In genomic region chr11:106399075-106399500, GRCh38 we compare ENCODE assay signal across 11 cellular contexts.
A peak's percentile ranks its signal among the peaks of the same experiment; 100 is the strongest.
DNase-seq lines count a peak whose midpoint lies in the region; ATAC-seq and TF ChIP-seq lines count a peak whose summit lies in the region.
"Had no signal": no experiment of that assay in that cellular context is flagged by ENCODE, and none has a peak within 500 bp of the region (broad histone marks: within the 10 kb centered on the region; RNA-seq: fewer than 3 reads in every experiment).

No MANE protein-coding gene starts in this region.

- H3K4me3 Mint-ChIP-seq in activated CD4-positive, alpha-beta T cell treated with anti-CD3 and anti-CD28 coated beads for 36 hours, result no peak overlapping the region
- H3K4me3 Mint-ChIP-seq: stimulated activated memory B cell treated with anti-CD40 and anti-IgM and Interleukin-4, amounts not matched to agents 10 μg/mL and 1 μg/mL and 100 μg/mL, for 72 hours had no signal

- 66% methylated on average over 3 of the region's 3 CpGs for WGBS in right cardiac atrium
- 51 to 72% methylated on average over 2 to 3 of the region's 3 CpGs for WGBS in testis, 2 donors

- POLR2A ChIA-PET in activated CD4-positive, alpha-beta T cell treated with anti-CD3 and anti-CD28 coated beads for 36 hours (lab: Charles Lee), result no interaction called here

- no peak overlapping the region for H3K4me3 ChIP-seq in adipocyte (ENCODE audit: low read length)
- no peak overlapping the region for H3K4me3 ChIP-seq in right cardiac atrium (ENCODE audit: low read length)
- H3K4me3 ChIP-seq in testis, result no peak overlapping the region

- no peaks in the 10 kb centered on the region for H3K36me3 Mint-ChIP-seq in activated CD4-positive, alpha-beta T cell treated with anti-CD3 and anti-CD28 coated beads for 36 hours (ENCODE audit: low read depth)
- H3K36me3 Mint-ChIP-seq: stimulated activated memory B cell treated with anti-CD40 and anti-IgM and Interleukin-4, amounts not matched to agents 10 μg/mL and 1 μg/mL and 100 μg/mL, for 72 hours had no signal

- intact Hi-C loops in right cardiac atrium (cut with DNase I) (no loop called here), testis (cut with DNase I; ENCODE audit: low total_unique reads) (no loop called here)
- intact Hi-C loops in activated CD4-positive, alpha-beta T cell treated with anti-CD3 and anti-CD28 coated beads for 36 hours (cut with DNase I, micrococcal nuclease), result no loop called here

- DNase-seq in HCEC 1CT, result peak; percentile 100
- peak; percentile 98 for DNase-seq in adipocyte (ENCODE audit: low read depth)
- DNase-seq in right cardiac atrium, result peak; percentile 51 to 79 (median 69)
- peak; percentile 28 for DNase-seq in testis
- DNase-seq in activated CD4-positive, alpha-beta T cell treated with anti-CD3 and anti-CD28 coated beads for 36 hours, result no peak
- DNase-seq in activated naive CD4-positive, alpha-beta T cell (lab: John Stamatoyannopoulos, UW), result no peak
- DNase-seq in globus pallidus (ENCODE audit: low spot score), result no peak
- DNase-seq in activated effector memory CD4-positive, alpha-beta T cell treated with Interleukin-2 at 50 U/mL for 16 hours, result no peak
- DNase-seq: activated CD8-positive, alpha-beta memory T cell treated with anti-CD3 and anti-CD28 coated beads, Interleukin-2, amount 50 U/mL, for 4 hours had no signal

- peak; percentile 59 to 77 for ATAC-seq in right cardiac atrium
- ATAC-seq in activated CD4-positive, alpha-beta T cell treated with anti-CD3 and anti-CD28 coated beads for 36 hours, result no peak
- ATAC-seq: stimulated activated memory B cell treated with anti-CD40 and anti-IgM and Interleukin-4, amounts not matched to agents 10 μg/mL and 1 μg/mL and 100 μg/mL, for 72 hours had no signal

- peaks cover 38% of the 10 kb centered on the region for H3K4me1 ChIP-seq in adipocyte (ENCODE audit: control insufficient read depth, insufficient read depth, low read length)
- no peaks in the 10 kb centered on the region for H3K4me1 ChIP-seq in right cardiac atrium (ENCODE audit: control insufficient read depth, insufficient read depth, low read length)
- no peaks in the 10 kb centered on the region for H3K4me1 ChIP-seq in testis

- TF ChIP-seq CTCF in testis (IDR thresholded peaks at IDR 0.05), result no peak

- H3K27ac ChIP-seq in right cardiac atrium (ENCODE audit: low read length), result no peak overlapping the region
- no peak overlapping the region for H3K27ac ChIP-seq in testis
- H3K27ac ChIP-seq: neutrophil had no signal

- H3K9me3 ChIP-seq in adipocyte (ENCODE audit: control insufficient read depth, low read length) (peaks cover 10% of the 10 kb centered on the region), right cardiac atrium (ENCODE audit: control insufficient read depth, low read length) (no peaks in the 10 kb centered on the region), testis (no peaks in the 10 kb centered on the region)
- H3K9me3 ChIP-seq: neutrophil had no signal

- peak overlapping the region; percentile 79 for H3K9ac ChIP-seq in adipocyte (ENCODE audit: low read length)

- no peak for TF ChIP-seq POLR2A in testis (IDR thresholded peaks at IDR 0.05)

- peaks cover 10% of the 10 kb centered on the region for H3K9me3 Mint-ChIP-seq in activated CD4-positive, alpha-beta T cell treated with anti-CD3 and anti-CD28 coated beads for 36 hours (ENCODE audit: low read depth)

- CTCF ChIA-PET in activated CD4-positive, alpha-beta T cell treated with anti-CD3 and anti-CD28 coated beads for 36 hours (lab: Charles Lee), result no interaction called here

- H3K4me1 Mint-ChIP-seq in activated CD4-positive, alpha-beta T cell treated with anti-CD3 and anti-CD28 coated beads for 36 hours, result no peaks in the 10 kb centered on the region
- H3K4me1 Mint-ChIP-seq: stimulated activated memory B cell treated with anti-CD40 and anti-IgM and Interleukin-4, amounts not matched to agents 10 μg/mL and 1 μg/mL and 100 μg/mL, for 72 hours had no signal

- H3K27me3 Mint-ChIP-seq in activated CD4-positive, alpha-beta T cell treated with anti-CD3 and anti-CD28 coated beads for 36 hours, result no peaks in the 10 kb centered on the region
- H3K27me3 Mint-ChIP-seq: stimulated activated memory B cell treated with anti-CD40 and anti-IgM and Interleukin-4, amounts not matched to agents 10 μg/mL and 1 μg/mL and 100 μg/mL, for 72 hours had no signal

- H3K36me3 ChIP-seq in adipocyte (ENCODE audit: control insufficient read depth, insufficient read depth, low read length, severe bottlenecking) (no peaks in the 10 kb centered on the region), testis (ENCODE audit: low read depth, missing control alignments) (no peaks in the 10 kb centered on the region)
- H3K36me3 ChIP-seq: neutrophil had no signal

- no peak overlapping the region for H3K27ac Mint-ChIP-seq in activated CD4-positive, alpha-beta T cell treated with anti-CD3 and anti-CD28 coated beads for 36 hours
- H3K27ac Mint-ChIP-seq: stimulated activated memory B cell treated with anti-CD40 and anti-IgM and Interleukin-4, amounts not matched to agents 10 μg/mL and 1 μg/mL and 100 μg/mL, for 72 hours had no signal

- H3K27me3 ChIP-seq in adipocyte (replicated peaks; ENCODE audit: control insufficient read depth, insufficient read depth, low read length), result no peaks in the 10 kb centered on the region
- no peaks in the 10 kb centered on the region for H3K27me3 ChIP-seq in right cardiac atrium (ENCODE audit: control insufficient read depth, insufficient read depth)
- no peaks in the 10 kb centered on the region for H3K27me3 ChIP-seq in testis
- H3K27me3 ChIP-seq: neutrophil had no signal

Comparison
In these comparisons a context has a peak if more than half of its experiments do, and no peak if none do; other contexts are left out.
1. DNase-seq: peak in HCEC 1CT (single experiment), adipocyte (single experiment), right cardiac atrium (3 of 3) and testis (single experiment); none in activated CD4-positive, alpha-beta T cell treated with anti-CD3 and anti-CD28 coated beads for 36 hours (single experiment), activated naive CD4-positive, alpha-beta T cell (0 of 4), globus pallidus (single experiment) and activated effector memory CD4-positive, alpha-beta T cell treated with Interleukin-2 at 50 U/mL for 16 hours (single experiment).